Comparison of ENCODE assay signal across 36 cellular contexts in the genomic region with DNA sequence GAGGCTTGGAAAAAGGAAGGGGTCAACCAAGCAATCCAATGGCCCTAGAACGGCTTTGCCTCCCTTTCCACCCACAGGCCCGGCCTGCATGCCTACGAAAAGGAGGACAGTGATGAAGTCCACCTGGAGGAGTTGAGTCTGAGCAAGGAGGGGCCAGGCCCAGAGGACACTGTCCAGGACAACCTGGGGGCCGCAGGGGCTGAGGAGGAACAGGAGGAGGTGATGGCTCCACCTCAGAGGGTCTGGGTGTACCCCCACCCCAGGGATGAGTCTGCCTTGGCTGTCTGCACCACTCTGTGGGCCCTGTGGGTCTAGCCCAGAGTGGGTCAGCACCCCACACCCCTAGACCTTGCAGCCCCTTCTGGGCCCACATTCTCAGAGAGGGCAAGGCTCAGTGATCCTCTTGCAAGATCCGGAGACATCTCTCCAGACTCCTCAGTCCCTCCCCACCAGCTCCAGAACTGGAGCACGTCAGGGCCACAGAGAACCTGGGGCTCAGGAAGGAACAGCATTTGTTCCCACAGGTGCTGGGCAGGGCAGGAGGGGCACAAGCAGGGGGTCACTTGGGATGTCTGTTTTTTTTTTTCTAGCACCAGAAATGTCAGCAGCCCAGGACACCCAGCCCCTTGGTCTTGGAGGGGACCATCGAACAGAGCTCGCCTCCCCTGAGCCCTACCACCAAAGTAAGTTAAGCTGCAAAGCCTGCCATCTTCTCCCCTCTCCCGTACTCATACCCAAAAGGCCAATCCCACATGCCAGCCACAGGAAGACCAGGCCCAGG. TPM values are rescaled to one million over a fixed set of nuclear protein-coding genes. Genes with fewer than 3 reads are reported as not detected.
A peak's percentile ranks its signal among the peaks of the same experiment; 100 is the strongest.
DNase-seq lines count a peak whose midpoint lies in the region; ATAC-seq and TF ChIP-seq lines count a peak whose summit lies in the region.
"Had no signal": no experiment of that assay in that cellular context is flagged by ENCODE, and none has a peak within 500 bp of the region (broad histone marks: within the 10 kb centered on the region; RNA-seq: fewer than 3 reads in every experiment).

No MANE protein-coding gene starts in this region.

- peaks cover 20% of the 10 kb centered on the region for H3K79me1 ChIP-seq in trophoblast cell (ENCODE audit: low read length)

- no peaks in the 10 kb centered on the region for H3K36me3 ChIP-seq in trophoblast cell (ENCODE audit: control insufficient read depth in 1 of 2, insufficient read depth in 2 of 2, low read length in 2 of 2)
- H3K36me3 ChIP-seq: cardiac muscle cell, upper lobe of left lung had no signal

- H3K9me3 ChIP-seq in trophoblast cell (ENCODE audit: insufficient read depth, low read depth, low read length) = peaks cover 2% of the 10 kb centered on the region
- H3K9me3 ChIP-seq: upper lobe of left lung had no signal

- H3K4me2 ChIP-seq in trophoblast cell (ENCODE audit: low read length) = no peak overlapping the region

- H3K79me2 ChIP-seq in trophoblast cell (ENCODE audit: control insufficient read depth, insufficient read depth, low read length, poor library complexity) = no peaks in the 10 kb centered on the region

- no peaks in the 10 kb centered on the region for H3K36me3 Mint-ChIP-seq in chondrocyte (ENCODE audit: low read depth)
- H3K36me3 Mint-ChIP-seq: CD4-positive, CD25-positive, alpha-beta regulatory T cell; mesothelial cell of epicardium; naive B cell had no signal

- TF ChIP-seq CTCF in chondrocyte (IDR thresholded peaks at IDR 0.05) = no peak

- H2AFZ ChIP-seq in trophoblast cell (ENCODE audit: insufficient read depth, low read length, poor library complexity) = no peak overlapping the region
- H2AFZ ChIP-seq: GM23248 had no signal

- DNase-seq in 8988T (peak; percentile 15), AG20443 (ENCODE audit: low spot score) (peak; percentile 6), chondrocyte (ENCODE audit: low spot score) (peak; percentile 69), trophoblast cell (no peak), left lobe of liver (ENCODE audit: low spot score) (no peak), NCI-H446 (lab: John Stamatoyannopoulos, UW) (no peak), KG1 (lab: John Stamatoyannopoulos, UW) (no peak)
- DNase-seq: activated CD4-positive, alpha-beta memory T cell treated with anti-CD3 and anti-CD28 coated beads, Interleukin-2, amount 10 ng/mL, durations not matched to agents 7 days and 5 days; activated CD8-positive, alpha-beta memory T cell treated with anti-CD3 and anti-CD28 coated beads, Interleukin-2, amount 50 U/mL, for 48 hours; Calu3; CD4-positive, CD25-positive, alpha-beta regulatory T cell; cortex of kidney; DND-41; effector memory CD8-positive, alpha-beta T cell; GF-D8; GM23248; naive B cell; NCI-H1092 treated with DMSO at 0.1 percent for 48 hours; NCI-H187; NCI-H510A; occipital lobe; RPMI8226; substantia nigra had no signal

- peaks cover 9% of the 10 kb centered on the region for H3K4me1 Mint-ChIP-seq in chondrocyte (ENCODE audit: low read depth)

- H4K8ac ChIP-seq in trophoblast cell (ENCODE audit: low read depth, low read length) = no peak overlapping the region

- H3K23ac ChIP-seq in trophoblast cell (ENCODE audit: low read length) = no peak overlapping the region

- H3K9me3 Mint-ChIP-seq in chondrocyte (ENCODE audit: low read depth) = no peaks in the 10 kb centered on the region
- H3K9me3 Mint-ChIP-seq: activated CD4-positive, alpha-beta memory T cell treated with anti-CD3 and anti-CD28 coated beads, Interleukin-2, amount 10 ng/mL, durations not matched to agents 7 days and 5 days; activated T-helper 17 cell treated with anti-CD3 and anti-CD28 coated beads, Interleukin-2, amount 50 U/mL, for 72 hours; CD4-positive, CD25-positive, alpha-beta regulatory T cell; effector memory CD8-positive, alpha-beta T cell; mesothelial cell of epicardium; naive B cell; stimulated activated memory B cell treated with anti-CD40 and anti-IgM and Interleukin-4, amounts not matched to agents 10 μg/mL and 1 μg/mL and 100 μg/mL, for 72 hours; T-helper 1 cell treated with Interleukin-12 subunit alpha and Interleukin-12 subunit beta and Interleukin-4 antibody, amounts not matched to agents 30 μg/mL and 1 μg/mL, for 36 hours had no signal

- peaks cover 3 to 4% of the 10 kb centered on the region in 2 experiments for H3K4me1 ChIP-seq in trophoblast cell (ENCODE audit: control insufficient read depth in 1 of 2, insufficient read depth in 2 of 2, low read length in 2 of 2)

- H3K4ac ChIP-seq in trophoblast cell (ENCODE audit: low read depth, low read length) = no peak overlapping the region

- H2AK5ac ChIP-seq in trophoblast cell (ENCODE audit: low read length) = no peak overlapping the region

- no peak overlapping the region for H3K9ac ChIP-seq in trophoblast cell (ENCODE audit: low read length)
- H3K9ac ChIP-seq: GM23248 had no signal

- H2BK120ac ChIP-seq in trophoblast cell (ENCODE audit: insufficient read depth, low read length, poor library complexity) = no peak overlapping the region

- H3K27ac Mint-ChIP-seq in chondrocyte (ENCODE audit: unreplicated experiment) = no peak overlapping the region
- H3K27ac Mint-ChIP-seq: activated CD4-positive, alpha-beta memory T cell treated with anti-CD3 and anti-CD28 coated beads, Interleukin-2, amount 10 ng/mL, durations not matched to agents 7 days and 5 days; activated T-helper 17 cell treated with anti-CD3 and anti-CD28 coated beads, Interleukin-2, amount 50 U/mL, for 72 hours; CD4-positive, CD25-positive, alpha-beta regulatory T cell; effector memory CD8-positive, alpha-beta T cell; mesothelial cell of epicardium; stimulated activated memory B cell treated with anti-CD40 and anti-IgM and Interleukin-4, amounts not matched to agents 10 μg/mL and 1 μg/mL and 100 μg/mL, for 72 hours; T-helper 1 cell treated with Interleukin-12 subunit alpha and Interleukin-12 subunit beta and Interleukin-4 antibody, amounts not matched to agents 30 μg/mL and 1 μg/mL, for 36 hours had no signal

- H2BK12ac ChIP-seq in trophoblast cell (ENCODE audit: low read length) = no peak overlapping the region

- ATAC-seq in left lobe of liver (no peak), GM19467 (IDR thresholded peaks at IDR 0.05; ENCODE audit: unreplicated experiment) (no peak)
- ATAC-seq: activated CD4-positive, CD25-positive, alpha-beta regulatory T cell treated with anti-CD3 and anti-CD28 coated beads, Interleukin-2, amount 50 U/mL, for 24 hours; activated T-helper 17 cell treated with anti-CD3 and anti-CD28 coated beads, Interleukin-2, amount 50 U/mL, for 72 hours; effector memory CD8-positive, alpha-beta T cell; stimulated activated memory B cell treated with anti-CD40 and anti-IgM and Interleukin-4, amounts not matched to agents 10 μg/mL and 1 μg/mL and 100 μg/mL, for 72 hours had no signal

- H4K91ac ChIP-seq in trophoblast cell (ENCODE audit: low read depth, low read length) = peak overlapping the region; percentile 10

- no peaks in the 10 kb centered on the region for H3K27me3 Mint-ChIP-seq in chondrocyte (ENCODE audit: low read depth)
- H3K27me3 Mint-ChIP-seq: activated CD4-positive, alpha-beta memory T cell treated with anti-CD3 and anti-CD28 coated beads, Interleukin-2, amount 10 ng/mL, durations not matched to agents 7 days and 5 days; activated T-helper 17 cell treated with anti-CD3 and anti-CD28 coated beads, Interleukin-2, amount 50 U/mL, for 72 hours; CD4-positive, CD25-positive, alpha-beta regulatory T cell; effector memory CD8-positive, alpha-beta T cell; naive B cell; stimulated activated memory B cell treated with anti-CD40 and anti-IgM and Interleukin-4, amounts not matched to agents 10 μg/mL and 1 μg/mL and 100 μg/mL, for 72 hours had no signal

- H3K4me3 Mint-ChIP-seq in chondrocyte (ENCODE audit: unreplicated experiment) = no peak overlapping the region
- H3K4me3 Mint-ChIP-seq: activated CD4-positive, alpha-beta memory T cell treated with anti-CD3 and anti-CD28 coated beads, Interleukin-2, amount 10 ng/mL, durations not matched to agents 7 days and 5 days; activated T-helper 17 cell treated with anti-CD3 and anti-CD28 coated beads, Interleukin-2, amount 50 U/mL, for 72 hours; CD4-positive, CD25-positive, alpha-beta regulatory T cell; effector memory CD8-positive, alpha-beta T cell; mesothelial cell of epicardium; naive B cell; stimulated activated memory B cell treated with anti-CD40 and anti-IgM and Interleukin-4, amounts not matched to agents 10 μg/mL and 1 μg/mL and 100 μg/mL, for 72 hours; T-helper 1 cell treated with Interleukin-12 subunit alpha and Interleukin-12 subunit beta and Interleukin-4 antibody, amounts not matched to agents 30 μg/mL and 1 μg/mL, for 36 hours had no signal

- no peak overlapping the region for H3K4me3 ChIP-seq in trophoblast cell (ENCODE audit: low read depth, low read length)
- H3K4me3 ChIP-seq: cardiac muscle cell, GM23248, K562, upper lobe of left lung had no signal

- no peak overlapping the region for H3K27ac ChIP-seq in trophoblast cell (ENCODE audit: low read depth, low read length)
- H3K27ac ChIP-seq: cardiac muscle cell, GM23248, upper lobe of left lung had no signal

- no peaks in the 10 kb centered on the region for H3K27me3 ChIP-seq in trophoblast cell (ENCODE audit: insufficient read depth, low read length)
- H3K27me3 ChIP-seq: cardiac muscle cell, upper lobe of left lung had no signal

- H3K18ac ChIP-seq in trophoblast cell (ENCODE audit: low read length) = no peak overlapping the region

- no peak overlapping the region for H4K12ac ChIP-seq in trophoblast cell (ENCODE audit: low read depth, low read length)

- H3K14ac ChIP-seq in trophoblast cell (ENCODE audit: low read length) = no peak overlapping the region

- no peak overlapping the region for H2BK5ac ChIP-seq in trophoblast cell (ENCODE audit: low read depth, low read length, poor library complexity)

- WGBS in trophoblast cell (ENCODE audit: extremely low coverage, insufficient coverage, insufficient read length) = no CpG with 5 or more reads among the region's 9 CpGs

RNA-seq across cellular contexts. Expression of a gene that starts 8.2 kb away (rescaled TPM):
- total RNA-seq in chondrocyte (not detected in 3 replicates), left lobe of liver (not detected)
- not detected in 2 replicates for polyA plus RNA-seq in trophoblast cell (2013)
- total RNA-seq: astrocyte; Calu3; cardiac muscle cell; CD4-positive, CD25-positive, alpha-beta regulatory T cell; epithelial cell of proximal tubule; GM23248; K562; lower leg skin; MCF 10A; mesothelial cell of epicardium; occipital lobe; upper lobe of left lung had no signal
- polyA plus RNA-seq: cardiac muscle cell, GM23248, K562 had no signal

RNA-seq across cellular contexts. Expression of a gene that starts 30.6 kb away (rescaled TPM):
- total RNA-seq in chondrocyte (7.2 to 27.5 TPM (median 7.4 TPM) in 3 replicates), left lobe of liver (3.6 TPM)
- polyA plus RNA-seq in trophoblast cell (2013) = 0.67 and 0.68 TPM in 2 replicates
- total RNA-seq: Calu3, cardiac muscle cell, epithelial cell of proximal tubule, GM23248 had no signal

RNA-seq across cellular contexts. Expression of a gene that starts 36.0 kb away (rescaled TPM):
- total RNA-seq in chondrocyte (0.51 to 1.3 TPM in 2 of 3 replicates, not detected in the other), left lobe of liver (not detected)
- polyA plus RNA-seq in trophoblast cell (2013) = 4.2 and 4.5 TPM in 2 replicates
- total RNA-seq: astrocyte, Calu3, epithelial cell of proximal tubule, GM23248, K562, MCF 10A had no signal
- polyA plus RNA-seq: GM23248 had no signal

RNA-seq across cellular contexts. Expression of a gene that starts 44.8 kb away (rescaled TPM):
- total RNA-seq in chondrocyte (1.3 to 3.2 TPM (median 1.4 TPM) in 3 replicates), left lobe of liver (not detected)
- polyA plus RNA-seq in trophoblast cell (2013) = 1.1 and 1.7 TPM in 2 replicates
- total RNA-seq: activated T-helper 17 cell treated with anti-CD3 and anti-CD28 coated beads, Interleukin-2, amount 50 U/mL, for 72 hours; astrocyte; CD4-positive, CD25-positive, alpha-beta regulatory T cell; epithelial cell of proximal tubule; GM23248; K562 had no signal
- polyA plus RNA-seq: CD4-positive, CD25-positive, alpha-beta regulatory T cell; GM23248; K562 had no signal

RNA-seq across cellular contexts. Expression of a gene that starts 48.7 kb away (rescaled TPM):
- 7.1 to 20.4 TPM (median 7.3 TPM) in 3 replicates for total RNA-seq in chondrocyte
- polyA plus RNA-seq in trophoblast cell (2013) = 1.1 and 1.4 TPM in 2 replicates
- 0.30 TPM for total RNA-seq in left lobe of liver
- total RNA-seq: activated CD4-positive, alpha-beta memory T cell treated with anti-CD3 and anti-CD28 coated beads, Interleukin-2, amount 10 ng/mL, durations not matched to agents 7 days and 5 days; activated T-helper 17 cell treated with anti-CD3 and anti-CD28 coated beads, Interleukin-2, amount 50 U/mL, for 72 hours; cardiac muscle cell; CD4-positive, CD25-positive, alpha-beta regulatory T cell; GM23248; K562; occipital lobe had no signal
- polyA plus RNA-seq: cardiac muscle cell; CD4-positive, CD25-positive, alpha-beta regulatory T cell; GM23248; K562 had no signal

Comparison
In these comparisons a context has a peak if more than half of its experiments do, and no peak if none do; other contexts are left out.
1. DNase-seq: peak in 8988T (single experiment), AG20443 (single experiment) and chondrocyte (single experiment); none in trophoblast cell (0 of 2), left lobe of liver (single experiment), NCI-H446 (0 of 2) and KG1 (single experiment).